11 cellular contexts compared by ENCODE assay signal in genomic region chr17:27348196-27348595, GRCh38. TPM values are rescaled to one million over a fixed set of nuclear protein-coding genes. Genes with fewer than 3 reads are reported as not detected.
DNase-seq lines count a peak whose midpoint lies in the region; ATAC-seq and TF ChIP-seq lines count a peak whose summit lies in the region.
"Had no signal": no experiment of that assay in that cellular context is flagged by ENCODE, and none has a peak within 500 bp of the region (broad histone marks: within the 10 kb centered on the region; RNA-seq: fewer than 3 reads in every experiment).

No MANE protein-coding gene starts in this region.

- H3K4me1 Mint-ChIP-seq in activated T-helper 17 cell treated with anti-CD3 and anti-CD28 coated beads, Interleukin-2, amount 50 U/mL, for 72 hours: peaks cover 6% of the 10 kb centered on the region
- H3K4me1 Mint-ChIP-seq in mesothelial cell of epicardium: peaks cover 39% of the 10 kb centered on the region

- H3K4me3 ChIP-seq in GM12865 (ENCODE audit: low read depth, low read length) (peak overlapping the region; percentile 50), colonic mucosa (no peak overlapping the region)

- no peak for ATAC-seq in activated T-helper 17 cell treated with anti-CD3 and anti-CD28 coated beads, Interleukin-2, amount 50 U/mL, for 72 hours (replicated peaks)

- H3K27ac ChIP-seq in 22Rv1: peak overlapping the region; percentile 69
- H3K27ac ChIP-seq in colonic mucosa: no peak overlapping the region
- H3K27ac ChIP-seq: C4-2B had no signal

- H3K9me3 Mint-ChIP-seq in activated T-helper 17 cell treated with anti-CD3 and anti-CD28 coated beads, Interleukin-2, amount 50 U/mL, for 72 hours: no peaks in the 10 kb centered on the region
- no peaks in the 10 kb centered on the region for H3K9me3 Mint-ChIP-seq in mesothelial cell of epicardium
- H3K9me3 Mint-ChIP-seq: H9 had no signal

- H3K36me3 ChIP-seq in colonic mucosa: no peaks in the 10 kb centered on the region

- H3K9me3 ChIP-seq in colonic mucosa: no peaks in the 10 kb centered on the region

- TF ChIP-seq CTCF in 22Rv1 (IDR thresholded peaks at IDR 0.05) (no peak), GM12865 (IDR thresholded peaks at IDR 0.05; ENCODE audit: insufficient read depth, low read depth, low read length, missing control alignments) (no peak), mesothelial cell of epicardium (IDR thresholded peaks at IDR 0.05; ENCODE audit: unreplicated experiment) (no peak), colonic mucosa (IDR thresholded peaks at IDR 0.05) (no peak)

- no peak overlapping the region for H3K27ac Mint-ChIP-seq in activated T-helper 17 cell treated with anti-CD3 and anti-CD28 coated beads, Interleukin-2, amount 50 U/mL, for 72 hours
- H3K27ac Mint-ChIP-seq in mesothelial cell of epicardium: peak overlapping the region; percentile 50
- H3K27ac Mint-ChIP-seq: H9 had no signal

- H3K4me3 Mint-ChIP-seq in activated T-helper 17 cell treated with anti-CD3 and anti-CD28 coated beads, Interleukin-2, amount 50 U/mL, for 72 hours: peak overlapping the region; percentile 52
- H3K4me3 Mint-ChIP-seq in mesothelial cell of epicardium: peak overlapping the region; percentile 61

- no peaks in the 10 kb centered on the region for H3K27me3 Mint-ChIP-seq in activated T-helper 17 cell treated with anti-CD3 and anti-CD28 coated beads, Interleukin-2, amount 50 U/mL, for 72 hours
- no peaks in the 10 kb centered on the region for H3K27me3 Mint-ChIP-seq in mesothelial cell of epicardium (ENCODE audit: low read depth)

- H3K4me1 ChIP-seq in colonic mucosa: no peaks in the 10 kb centered on the region

- intact Hi-C loops in colonic mucosa (cut with DNase I): no loop called here

- no peak overlapping the region for H3K9ac ChIP-seq in colonic mucosa (ENCODE audit: low read depth in 2 of 2, low read length in 2 of 2)

- H3K36me3 Mint-ChIP-seq in activated T-helper 17 cell treated with anti-CD3 and anti-CD28 coated beads, Interleukin-2, amount 50 U/mL, for 72 hours (ENCODE audit: low read depth): no peaks in the 10 kb centered on the region
- peaks cover 2% of the 10 kb centered on the region for H3K36me3 Mint-ChIP-seq in mesothelial cell of epicardium

- no peaks in the 10 kb centered on the region for H3K27me3 ChIP-seq in colonic mucosa

- DNase-seq in GM12865 (ENCODE audit: low read depth): no peak
- no peak for DNase-seq in mesothelial cell of epicardium (ENCODE audit: low spot score in 2 of 2, unreplicated experiment in 2 of 2)
- no peak for DNase-seq in kidney glomerular epithelial cell (lab: John Stamatoyannopoulos, UW)
- DNase-seq in NCI-H2171 (lab: John Stamatoyannopoulos, UW): no peak
- no peak for DNase-seq in colonic mucosa
- no peak for DNase-seq in HCEC 1CT
- DNase-seq: H9; stimulated activated CD4-positive, alpha-beta T cell treated with anti-CD3 and anti-CD28 coated beads, Interleukin-2, amount 100 ng/mL, for 48 hours had no signal

RNA-seq across cellular contexts. Expression of gene WSB1, which starts 54.3 kb away (rescaled TPM):
- total RNA-seq in activated T-helper 17 cell treated with anti-CD3 and anti-CD28 coated beads, Interleukin-2, amount 50 U/mL, for 72 hours: 100 to 1,000 TPM; 118 to 403 TPM
- total RNA-seq in mesothelial cell of epicardium (768 to 806 TPM (median 799 TPM) in 3 replicates), colonic mucosa (100 to 1,000 TPM in 1 of 2 donors, 10 to 100 TPM in 1; 94.2 to 150 TPM)
